In the genomic region with DNA sequence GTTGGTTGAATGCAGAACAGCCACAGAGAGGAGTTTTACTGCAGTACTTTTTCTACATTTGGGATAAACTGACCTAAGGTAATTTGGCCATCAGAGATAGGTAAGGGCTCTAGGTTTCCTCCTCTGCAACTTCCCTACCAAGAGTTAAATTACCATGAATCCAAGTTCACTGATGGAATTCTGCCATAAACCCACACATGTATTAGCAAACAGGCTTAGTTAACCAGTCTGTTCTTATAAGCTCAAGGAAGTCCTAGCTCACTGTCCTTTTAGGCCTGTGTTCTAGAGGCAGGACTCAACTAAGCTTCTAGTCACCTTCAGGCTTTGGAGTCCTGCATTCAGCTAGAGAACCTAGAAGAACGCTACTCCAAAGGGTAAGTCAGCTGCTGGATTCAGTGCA, we compare ENCODE assay signal across 1 cellular context.
TF ChIP-seq lines count a peak whose summit lies in the region.

No MANE protein-coding gene starts in this region.

TF ChIP-seq in IMR-90, 13 proteins besides CTCF, POLR2A, EP300 and RAD21 (continued from another document):
- TF ChIP-seq MXI1 (IDR thresholded peaks at IDR 0.05; ENCODE audit: borderline replicate concordance, low read depth, low read length), result no peak
- TF ChIP-seq, protein P1, sequence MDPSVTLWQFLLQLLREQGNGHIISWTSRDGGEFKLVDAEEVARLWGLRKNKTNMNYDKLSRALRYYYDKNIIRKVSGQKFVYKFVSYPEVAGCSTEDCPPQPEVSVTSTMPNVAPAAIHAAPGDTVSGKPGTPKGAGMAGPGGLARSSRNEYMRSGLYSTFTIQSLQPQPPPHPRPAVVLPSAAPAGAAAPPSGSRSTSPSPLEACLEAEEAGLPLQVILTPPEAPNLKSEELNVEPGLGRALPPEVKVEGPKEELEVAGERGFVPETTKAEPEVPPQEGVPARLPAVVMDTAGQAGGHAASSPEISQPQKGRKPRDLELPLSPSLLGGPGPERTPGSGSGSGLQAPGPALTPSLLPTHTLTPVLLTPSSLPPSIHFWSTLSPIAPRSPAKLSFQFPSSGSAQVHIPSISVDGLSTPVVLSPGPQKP (IDR thresholded peaks at IDR 0.05; ENCODE audit: borderline replicate concordance, low read depth, low read length), result no peak
